Comparison of ENCODE assay signal across 24 cellular contexts in the genomic region with DNA sequence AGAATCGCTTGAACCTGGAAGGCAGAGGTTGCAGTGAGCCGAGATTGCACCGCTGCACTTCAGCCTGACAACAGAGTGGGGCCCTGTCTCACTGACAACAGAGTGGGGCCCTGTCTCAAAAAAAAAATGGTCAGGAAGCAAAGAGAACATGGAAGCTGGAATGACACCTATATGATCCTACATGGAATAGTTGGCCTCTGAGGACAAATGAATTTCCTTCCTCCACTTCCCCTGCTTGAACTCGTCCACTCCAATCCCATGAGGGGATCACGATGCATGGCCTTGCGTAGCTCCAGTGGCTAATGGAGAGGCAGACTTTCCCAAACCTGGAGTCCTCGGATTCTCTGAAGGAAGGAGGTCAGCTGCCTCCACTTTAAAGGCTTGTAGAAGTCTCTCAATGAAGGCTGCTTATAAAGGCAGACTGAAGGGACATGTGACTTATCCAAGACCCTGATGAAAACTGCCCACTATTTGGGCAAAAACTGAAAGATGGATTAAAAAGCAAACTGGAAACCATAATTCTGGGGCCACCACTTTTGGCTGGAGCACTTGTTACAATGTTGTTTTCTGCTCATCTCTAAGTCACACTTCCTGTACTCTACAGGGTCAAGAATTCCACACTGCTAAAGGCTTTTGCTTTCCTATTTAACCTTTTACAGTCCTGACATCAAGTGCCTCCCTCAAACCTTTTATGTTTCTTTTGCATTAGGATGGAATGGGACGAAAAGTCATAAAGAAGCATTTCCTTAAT.
DNase-seq lines count a peak whose midpoint lies in the region; ATAC-seq, FAIRE-seq and TF ChIP-seq lines count a peak whose summit lies in the region.
"Had no signal": no experiment of that assay in that cellular context is flagged by ENCODE, and none has a peak within 500 bp of the region (broad histone marks: within the 10 kb centered on the region; RNA-seq: fewer than 3 reads in every experiment).

No MANE protein-coding gene starts in this region.

- POLR2A ChIA-PET in HepG2 (lab: Yijun Ruan, JAX), result no interaction called here
- POLR2A ChIA-PET in CD4-positive, alpha-beta T cell (lab: Charles Lee), result interaction anchor here (1.0 to 1.2 kb wide), 2 partner anchors 13 to 14 kb away, joined by 3 to 5 read pairs; no protein-coding TSS in a partner anchor

- TF ChIP-seq POLR2A in HepG2 (IDR thresholded peaks at IDR 0.05; ENCODE audit: insufficient read depth in 1 of 2, low read depth in 2 of 2, low read length in 2 of 2), result no peak

- no peak overlapping the region for H3K23ac ChIP-seq in mesenchymal stem cell (ENCODE audit: low read length in 2 of 2)

- WGBS in liver, result 81% methylated on average over 8 of the region's 8 CpGs
- 13% methylated on average over 8 of the region's 8 CpGs for WGBS in HepG2 (ENCODE audit: low lambda C conversion rate)
- WGBS in mesenchymal stem cell, result 93% methylated on average over 7 of the region's 8 CpGs

- intact Hi-C loops in HepG2 (cut with micrococcal nuclease; ENCODE audit: unreplicated experiment), result no loop called here
- intact Hi-C loops in CD4-positive, alpha-beta T cell (cut with DNase I, micrococcal nuclease), result no loop called here

- no TSS peak for BruUV-seq in HepG2 (replicated peaks; lab: Mats Ljungman, UMichigan)

- no peak for TF ChIP-seq RAD21 in liver (IDR thresholded peaks at IDR 0.05)
- TF ChIP-seq RAD21 in HepG2 (CRISPR knock-in tag; IDR thresholded peaks at IDR 0.05), result no peak

- H2AFZ ChIP-seq in HepG2 (ENCODE audit: low read length), result no peak overlapping the region
- no peak overlapping the region for H2AFZ ChIP-seq in mesenchymal stem cell (ENCODE audit: low read depth, low read length)
- H2AFZ ChIP-seq: GM23338 had no signal

- no peaks in the 10 kb centered on the region for H3K9me3 Mint-ChIP-seq in CD4-positive, alpha-beta T cell
- H3K9me3 Mint-ChIP-seq: CD4-positive, CD25-positive, alpha-beta regulatory T cell; CD8-positive, alpha-beta memory T cell; GM23338; HFFc6 had no signal

- H3K27me3 Mint-ChIP-seq in CD4-positive, alpha-beta T cell, result no peaks in the 10 kb centered on the region
- H3K27me3 Mint-ChIP-seq: CD8-positive, alpha-beta memory T cell had no signal

- H3K36me3 ChIP-seq in liver (ENCODE audit: control insufficient read depth in 4 of 4, insufficient read depth in 3 of 4, low read depth in 1 of 4, low read length in 3 of 4), result no peaks in the 10 kb centered on the region
- no peaks in the 10 kb centered on the region for H3K36me3 ChIP-seq in HepG2 (replicated peaks in 1 of 2; ENCODE audit: control insufficient read depth in 1 of 2, insufficient read depth in 2 of 2, low read length in 2 of 2)
- H3K36me3 ChIP-seq in mesenchymal stem cell (ENCODE audit: control insufficient read depth in 1 of 2, insufficient read depth in 2 of 2, low read depth in 1 of 2, low read length in 2 of 2), result peaks cover 0 to 6% of the 10 kb centered on the region in 2 experiments
- H3K36me3 ChIP-seq: BLaER1, HAP-1 had no signal

- H3K4me1 Mint-ChIP-seq in CD4-positive, alpha-beta T cell (ENCODE audit: low read depth), result peaks cover 14% of the 10 kb centered on the region

- no peak overlapping the region for H3K4me3 Mint-ChIP-seq in CD4-positive, alpha-beta T cell
- H3K4me3 Mint-ChIP-seq: B cell; CD8-positive, alpha-beta memory T cell; GM23338; HFFc6 had no signal

- in situ Hi-C loops in HepG2 (cut with HindIII; ENCODE audit: extremely low pct_ligation_motif_present, low pct_unique_long_range_greater_than_20kb), result no loop called here

- TF ChIP-seq EP300 in HepG2 (IDR thresholded peaks at IDR 0.05; ENCODE audit: low read depth in 2 of 2, low read length in 2 of 2) (no peak), HepG2 (CRISPR knock-in tag; IDR thresholded peaks at IDR 0.05; ENCODE audit: borderline replicate concordance) (no peak)

- no peak overlapping the region for H2BK5ac ChIP-seq in mesenchymal stem cell (ENCODE audit: low read depth, low read length, poor library complexity, severe bottlenecking)

- H3K9me3 ChIP-seq in liver (ENCODE audit: control insufficient read depth in 4 of 4, low read length in 3 of 4) (no peaks in the 10 kb centered on the region), HepG2 (ENCODE audit: low read length) (no peaks in the 10 kb centered on the region), mesenchymal stem cell (ENCODE audit: control insufficient read depth, low read length) (no peaks in the 10 kb centered on the region)
- H3K9me3 ChIP-seq in CD4-positive, alpha-beta T cell (ENCODE audit: control insufficient read depth, low read length), result no peaks in the 10 kb centered on the region
- H3K9me3 ChIP-seq: BLaER1, HAP-1 had no signal

- H3K27ac Mint-ChIP-seq in CD4-positive, alpha-beta T cell, result no peak overlapping the region
- H3K27ac Mint-ChIP-seq: B cell, GM23338, HFFc6 had no signal

- H3K4me3 ChIP-seq in liver (ENCODE audit: low read depth in 1 of 3, low read length in 3 of 3) (no peak overlapping the region), HepG2 (replicated peaks in 1 of 3; ENCODE audit: insufficient read depth in 1 of 3, low read depth in 2 of 3, low read length in 3 of 3) (no peak overlapping the region), mesenchymal stem cell (ENCODE audit: insufficient read depth in 1 of 2, low read depth in 1 of 2, low read length in 2 of 2) (no peak overlapping the region)
- H3K4me3 ChIP-seq: BLaER1, GM12878, GM23338, HAP-1 had no signal

- no peak overlapping the region for H3K4me2 ChIP-seq in HepG2 (ENCODE audit: low read depth, low read length)
- no peak overlapping the region for H3K4me2 ChIP-seq in mesenchymal stem cell (ENCODE audit: low read length, poor library complexity, severe bottlenecking)
- H3K4me2 ChIP-seq: BLaER1, GM23338 had no signal

- no peaks in the 10 kb centered on the region for H4K20me1 ChIP-seq in HepG2 (ENCODE audit: insufficient read depth, low read length)
- H4K20me1 ChIP-seq: BLaER1 had no signal

- peak overlapping the region; percentile 23 to 94 for H3K18ac ChIP-seq in mesenchymal stem cell (ENCODE audit: low read depth in 1 of 2, low read length in 2 of 2)

- no peak for FAIRE-seq in HepG2 (lab: Jason Lieb, UNC)
- FAIRE-seq: A204.1, D721Med, GM12878, GM19239 had no signal

- H3K36me3 Mint-ChIP-seq in CD4-positive, alpha-beta T cell (ENCODE audit: low read depth), result no peaks in the 10 kb centered on the region
- H3K36me3 Mint-ChIP-seq: CD4-positive, CD25-positive, alpha-beta regulatory T cell had no signal

- TF ChIP-seq CTCF in liver (IDR thresholded peaks at IDR 0.05; ENCODE audit: low read depth, low read length, missing input control), result no peak
- TF ChIP-seq CTCF in HepG2 (CRISPR knock-in tag; IDR thresholded peaks at IDR 0.05), result no peak
- no peak for TF ChIP-seq CTCF in VCaP (conservative IDR thresholded peaks at IDR 0.05)
- TF ChIP-seq CTCF in CD4-positive, alpha-beta T cell (IDR thresholded peaks at IDR 0.05), result no peak

- H3K27ac ChIP-seq in liver (ENCODE audit: low read depth in 1 of 2, low read length in 2 of 2), result peak overlapping the region in 1 of 2 donors; percentile 12
- H3K27ac ChIP-seq in HepG2 (ENCODE audit: extremely low read length, insufficient read depth, low read length), result no peak overlapping the region
- H3K27ac ChIP-seq in VCaP, result peak overlapping the region; percentile 75
- H3K27ac ChIP-seq in mesenchymal stem cell (ENCODE audit: low read length, poor library complexity, severe bottlenecking), result no peak overlapping the region
- H3K27ac ChIP-seq in CD4-positive, alpha-beta T cell (ENCODE audit: low read depth, low read length), result no peak overlapping the region
- H3K27ac ChIP-seq: 22Rv1, BLaER1, C4-2B had no signal

- no peak overlapping the region for H2AK5ac ChIP-seq in mesenchymal stem cell (ENCODE audit: low read length, severe bottlenecking)

- H3K27me3 ChIP-seq in liver (ENCODE audit: control insufficient read depth in 4 of 4, insufficient read depth in 4 of 4, low read length in 3 of 4) (peaks cover 0 to 4% (median 0%) of the 10 kb centered on the region in 4 donors), HepG2 (ENCODE audit: control insufficient read depth in 1 of 2, insufficient read depth in 2 of 2, low read length in 2 of 2) (peaks cover 1 to 3% of the 10 kb centered on the region in 2 experiments; a peak in 2 of 5 replicates), mesenchymal stem cell (ENCODE audit: control insufficient read depth in 1 of 2, insufficient read depth in 1 of 2, low read length in 2 of 2) (no peaks in the 10 kb centered on the region)
- no peaks in the 10 kb centered on the region for H3K27me3 ChIP-seq in CD4-positive, alpha-beta T cell (ENCODE audit: control insufficient read depth, insufficient read depth, low read length)
- H3K27me3 ChIP-seq: BLaER1 had no signal

- peaks cover 5% of the 10 kb centered on the region for H3K79me1 ChIP-seq in mesenchymal stem cell (replicated peaks; ENCODE audit: low read length, poor library complexity, severe bottlenecking)

- ATAC-seq in HepG2 (no peak), HG03571 (IDR thresholded peaks at IDR 0.05; ENCODE audit: unreplicated experiment) (no peak)
- ATAC-seq in CD4-positive, alpha-beta T cell (ENCODE audit: poor library complexity), result no peak
- ATAC-seq: GM12878, GM23338 had no signal

- H3K79me2 ChIP-seq in HepG2 (ENCODE audit: insufficient read depth, low read length), result no peaks in the 10 kb centered on the region

- H2BK15ac ChIP-seq in mesenchymal stem cell (ENCODE audit: low read depth, poor library complexity, severe bottlenecking), result peak overlapping the region; percentile 94

- H3K9ac ChIP-seq in liver (ENCODE audit: low read depth in 1 of 2, low read length in 2 of 2), result no peak overlapping the region
- no peak overlapping the region for H3K9ac ChIP-seq in HepG2 (ENCODE audit: insufficient read depth, low read depth, low read length)
- H3K9ac ChIP-seq in mesenchymal stem cell (ENCODE audit: low read length), result no peak overlapping the region
- H3K9ac ChIP-seq: BLaER1 had no signal

- H4K91ac ChIP-seq in mesenchymal stem cell (ENCODE audit: low read length), result peak overlapping the region; percentile 68

- H3K4ac ChIP-seq in mesenchymal stem cell (ENCODE audit: low read depth in 1 of 2, low read length in 2 of 2), result no peak overlapping the region

- H2BK12ac ChIP-seq in mesenchymal stem cell (ENCODE audit: low read length in 2 of 2), result peak overlapping the region in 1 of 2 experiments; percentile 84

- H2BK120ac ChIP-seq in mesenchymal stem cell (ENCODE audit: low read depth, low read length), result no peak overlapping the region

- CTCF ChIA-PET in HepG2 (lab: Yijun Ruan, JAX; ENCODE audit: low intra/inter-chr PET ratio, low total read pairs), result no interaction called here
- CTCF ChIA-PET in CD4-positive, alpha-beta T cell (lab: Charles Lee), result interaction anchor here (0.6 kb wide), 1 partner anchor 69 kb away, joined by 3 read pairs; no protein-coding TSS in a partner anchor

- H3K4me1 ChIP-seq in liver (ENCODE audit: control insufficient read depth in 4 of 4, insufficient read depth in 4 of 4, low read length in 3 of 4), result peaks cover 0 to under 1% (median 0%) of the 10 kb centered on the region in 4 donors
- H3K4me1 ChIP-seq in HepG2 (ENCODE audit: insufficient read depth, low read length), result 0 out of 2 replicates have a peak, but pooled peaks cover under 1% of the 10 kb centered on the region
- peaks cover 7% of the 10 kb centered on the region for H3K4me1 ChIP-seq in mesenchymal stem cell (ENCODE audit: control insufficient read depth, insufficient read depth, low read depth, low read length)
- H3K4me1 ChIP-seq: HAP-1 had no signal

- no peak overlapping the region for H3K14ac ChIP-seq in mesenchymal stem cell (ENCODE audit: low read length in 2 of 2)

- DNase-seq in HepG2 (ENCODE audit: low spot score) (no peak), mesenchymal stem cell (no peak), nucleus accumbens (lab: John Stamatoyannopoulos, UW) (no peak)
- DNase-seq in CD4-positive, alpha-beta T cell, result no peak
- DNase-seq: CD4-positive, CD25-positive, alpha-beta regulatory T cell; CD8-positive, alpha-beta memory T cell; DMS 273 treated with DMSO at 0.1 percent for 48 hours; DMS79; EL; GDM1; HFFc6 had no signal

- H4K8ac ChIP-seq in mesenchymal stem cell (ENCODE audit: low read length), result peak overlapping the region; percentile 72
